Comparison of ENCODE assay signal across 25 cellular contexts in genomic region chr22:27433585-27434190, GRCh38.
DNase-seq lines count a peak whose midpoint lies in the region; ATAC-seq, FAIRE-seq and TF ChIP-seq lines count a peak whose summit lies in the region.
"Had no signal": no experiment of that assay in that cellular context is flagged by ENCODE, and none has a peak within 500 bp of the region (broad histone marks: within the 10 kb centered on the region; RNA-seq: fewer than 3 reads in every experiment).

No MANE protein-coding gene starts in this region.

- 65 to 72% methylated on average over 9 to 10 of the region's 10 CpGs for WGBS in body of pancreas, 2 donors
- WGBS in pancreas, 2 donors: 64 to 73% methylated on average over 10 of the region's 10 CpGs
- WGBS in SK-N-SH (ENCODE audit: low lambda C conversion rate): 86% methylated on average over 10 of the region's 10 CpGs

- H3K9ac ChIP-seq in SK-N-SH: no peak overlapping the region

- no peaks in the 10 kb centered on the region for H3K36me3 ChIP-seq in body of pancreas (replicated peaks in 1 of 2; ENCODE audit: insufficient read depth in 1 of 2, low read depth in 2 of 2)
- H3K36me3 ChIP-seq in pancreas: no peaks in the 10 kb centered on the region
- H3K36me3 ChIP-seq in SK-N-SH (replicated peaks in 1 of 2; ENCODE audit: control insufficient read depth in 1 of 2, insufficient read depth in 2 of 2, low read length in 1 of 2): no peaks in the 10 kb centered on the region
- H3K36me3 ChIP-seq: MG63, neutrophil, suprapubic skin, uterus, WERI-Rb-1 had no signal

- FAIRE-seq in pancreas (lab: Jason Lieb, UNC): no peak
- FAIRE-seq: D721Med, frontal cortex, small intestine had no signal

- H2AFZ ChIP-seq in SK-N-SH (ENCODE audit: low read depth): no peak overlapping the region

- CTCF ChIA-PET in SK-N-SH (lab: Yijun Ruan, JAX): interaction anchor here (0.5 to 1.3 kb wide), 2 partner anchors 23 to 164 kb away, joined by 3 to 5 read pairs; no protein-coding TSS in a partner anchor

- TF ChIP-seq CTCF in body of pancreas (IDR thresholded peaks at IDR 0.05) (peak in 1 of 7 experiments; percentile 12), pancreas (IDR thresholded peaks at IDR 0.05) (no peak), SK-N-SH (IDR thresholded peaks at IDR 0.05) (no peak)

- peaks cover 4% of the 10 kb centered on the region for H3F3A ChIP-seq in SK-N-SH (replicated peaks; ENCODE audit: insufficient read depth)

- H3K4me1 ChIP-seq in body of pancreas (peaks cover 24% of the 10 kb centered on the region), pancreas (peaks cover 8 to 14% (median 11%) of the 10 kb centered on the region in 3 donors), SK-N-SH (ENCODE audit: control insufficient read depth in 1 of 2, insufficient read depth in 2 of 2, low read depth in 1 of 2, low read length in 1 of 2) (peaks cover 3 to 19% of the 10 kb centered on the region in 2 experiments; a peak in 3 of 4 replicates)

- no peaks in the 10 kb centered on the region for H4K20me1 ChIP-seq in SK-N-SH (ENCODE audit: insufficient read depth)

- no peaks in the 10 kb centered on the region for H3K9me3 ChIP-seq in body of pancreas
- H3K9me3 ChIP-seq in pancreas: no peaks in the 10 kb centered on the region
- peaks cover 5% of the 10 kb centered on the region; the same call in 1 of the 2 replicates for H3K9me3 ChIP-seq in SK-N-SH
- H3K9me3 ChIP-seq: neutrophil, suprapubic skin, uterus had no signal

- H3K9me2 ChIP-seq in SK-N-SH: no peaks in the 10 kb centered on the region

- no peak for TF ChIP-seq RAD21 in SK-N-SH (IDR thresholded peaks at IDR 0.05; ENCODE audit: low read length)

- no peak for TF ChIP-seq POLR2A in body of pancreas (IDR thresholded peaks at IDR 0.05)

- no peak overlapping the region for H3K4me2 ChIP-seq in SK-N-SH

- no peaks in the 10 kb centered on the region for H3K27me3 ChIP-seq in body of pancreas
- H3K27me3 ChIP-seq in pancreas: no peaks in the 10 kb centered on the region
- H3K27me3 ChIP-seq in SK-N-SH (ENCODE audit: insufficient read depth): no peaks in the 10 kb centered on the region
- H3K27me3 ChIP-seq: MG63, uterus had no signal

- DNase-seq in ELR (ENCODE audit: low read depth) (peak; percentile 22), body of pancreas (peak; percentile 35 to 63 (median 40)), islet precursor cell (peak; percentile 71), pancreas (peak in 4 of 6 donors; percentile 45 to 57 (median 48)), NCI-H1048 (lab: John Stamatoyannopoulos, UW) (no peak), iPS-NIHi11 (ENCODE audit: low spot score) (no peak), SK-N-SH (no peak)
- DNase-seq in stimulated activated CD4-positive, alpha-beta T cell treated with anti-CD3 and anti-CD28 coated beads, Interleukin-15, amount 100 ng/mL, for 24 hours: no peak
- DNase-seq: activated CD4-positive, alpha-beta T cell treated with anti-CD3 and anti-CD28 coated beads, Interleukin-2, amount 50 U/mL, for 48 hours; activated CD8-positive, alpha-beta memory T cell treated with anti-CD3 and anti-CD28 coated beads, Interleukin-2, amount 50 U/mL, for 4 hours; cerebellar nuclear complex; hippocampal formation; MG63; NCI-H1417 treated with DMSO at 0.1 percent for 48 hours; Right ventricle myocardium superior; T-helper 9 cell; uterus; WERI-Rb-1 had no signal

- peak overlapping the region in 1 of 4 donors; percentile 6 for H3K27ac ChIP-seq in body of pancreas
- peak overlapping the region in 1 of 4 donors; percentile 44 for H3K27ac ChIP-seq in pancreas
- no peak overlapping the region for H3K27ac ChIP-seq in SK-N-SH (ENCODE audit: low read depth in 2 of 2, low read length in 1 of 2)
- H3K27ac ChIP-seq: neutrophil, suprapubic skin, uterus, WERI-Rb-1 had no signal

- H3K79me2 ChIP-seq in SK-N-SH (ENCODE audit: insufficient read depth): no peaks in the 10 kb centered on the region

- H3K4me3 ChIP-seq in body of pancreas (no peak overlapping the region), pancreas (no peak overlapping the region), SK-N-SH (ENCODE audit: low read depth in 2 of 2, low read length in 1 of 2) (no peak overlapping the region)
- H3K4me3 ChIP-seq: MG63, suprapubic skin, uterus had no signal

- no peak for TF ChIP-seq EP300 in SK-N-SH (IDR thresholded peaks at IDR 0.05; ENCODE audit: borderline replicate concordance in 1 of 2, low read depth in 1 of 2, low read length in 1 of 2)

- ATAC-seq in body of pancreas (peak; percentile 44), pancreas (peak; percentile 51 to 67 (median 62))
- ATAC-seq: activated T-helper 17 cell treated with anti-CD3 and anti-CD28 coated beads, Interleukin-2, amount 50 U/mL, for 72 hours; stimulated activated effector memory CD8-positive, alpha-beta T cell treated with anti-CD3 and anti-CD28 coated beads, Interleukin-12 subunit alpha, Interleukin-12 subunit beta, amount 100 ng/mL, for 72 hours had no signal

- POLR2A ChIA-PET in SK-N-SH (lab: Yijun Ruan, JAX): no interaction called here

- intact Hi-C loops in body of pancreas (cut with DNase I) (no loop called here), pancreas (cut with DNase I) (no loop called here)

TF ChIP-seq in SK-N-SH, 30 proteins besides CTCF, POLR2A, EP300 and RAD21:
- TF ChIP-seq RXRA (IDR thresholded peaks at IDR 0.05; ENCODE audit: borderline replicate concordance, low read depth): no peak
- no peak for TF ChIP-seq CHD2 (IDR thresholded peaks at IDR 0.05; ENCODE audit: low read length, partially characterized antibody)
- no peak for TF ChIP-seq MAX (IDR thresholded peaks at IDR 0.05; ENCODE audit: low read depth)
- TF ChIP-seq FOXM1 (IDR thresholded peaks at IDR 0.05; ENCODE audit: low read depth): no peak
- TF ChIP-seq RFX5 (IDR thresholded peaks at IDR 0.05; ENCODE audit: low read length): no peak
- no peak for TF ChIP-seq POLR2AphosphoS5 (IDR thresholded peaks at IDR 0.05; ENCODE audit: low read depth, low read length)
- no peak for TF ChIP-seq ELF1 (IDR thresholded peaks at IDR 0.05)
- no peak for TF ChIP-seq NRF1 (IDR thresholded peaks at IDR 0.05; ENCODE audit: low read depth, low read length)
- TF ChIP-seq FOXJ3 (CRISPR knock-in tag; IDR thresholded peaks at IDR 0.05): no peak

Comparison
In these comparisons a context has a peak if more than half of its experiments do, and no peak if none do; other contexts are left out.
1. DNase-seq: peak in ELR (single experiment), body of pancreas (4 of 4), islet precursor cell (single experiment) and pancreas (4 of 6); none in stimulated activated CD4-positive, alpha-beta T cell treated with anti-CD3 and anti-CD28 coated beads, Interleukin-15, amount 100 ng/mL, for 24 hours (single experiment), NCI-H1048 (single experiment), iPS-NIHi11 (single experiment) and SK-N-SH (single experiment).